ENCODE assay signal across 23 cellular contexts in the genomic region with DNA sequence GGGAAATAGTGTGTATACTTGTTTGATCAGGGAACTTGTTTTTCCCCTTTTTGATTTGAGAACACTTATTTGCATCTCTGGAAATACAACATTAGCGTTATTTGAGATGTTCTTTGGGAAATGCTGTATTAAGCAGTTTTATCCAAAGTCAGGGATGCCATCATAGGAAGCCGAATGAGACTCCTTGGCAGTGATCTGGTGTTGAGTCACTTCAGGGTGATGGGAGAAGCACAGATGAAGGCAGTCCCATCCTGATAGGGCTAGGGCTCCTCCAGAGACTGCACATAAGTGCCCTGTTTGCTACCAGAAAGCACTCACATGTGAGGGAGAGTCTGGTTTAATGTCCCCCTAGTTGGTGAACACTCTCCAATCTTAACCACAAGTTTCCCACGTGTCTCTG.
"Had no signal": no experiment of that assay in that cellular context is flagged by ENCODE, and none has a peak within 500 bp of the region (broad histone marks: within the 10 kb centered on the region; RNA-seq: fewer than 3 reads in every experiment).

No MANE protein-coding gene starts in this region.

- H3K4me2 ChIP-seq: KMS-11 had no signal

- H3K9ac ChIP-seq: KMS-11 had no signal

- H3K27ac ChIP-seq: KMS-11, SJCRH30 had no signal

- H3K27ac Mint-ChIP-seq: IgD-negative memory B cell had no signal

- H3K4me3 ChIP-seq: K562, SJCRH30 had no signal

- H3K4me1 Mint-ChIP-seq: IgD-negative memory B cell had no signal

- H3K4me3 Mint-ChIP-seq: IgD-negative memory B cell had no signal

- H3K4me1 ChIP-seq: SJCRH30 had no signal

- ATAC-seq: HepG2, K562, Panc1, Right ventricle myocardium inferior, SK-N-SH treated with all-trans-retinoic acid at 6 μM for 48 hours had no signal

- H3K27me3 ChIP-seq: SJCRH30 had no signal

- DNase-seq: Kasumi-1, MM.1S, NCI-H1092 treated with DMSO at 0.1 percent for 48 hours, NCI-H1417, NCI-H1436 treated with DMSO at 0.1 percent for 48 hours, NCI-H1694, NCI-H187 treated with DMSO at 0.1 percent for 48 hours, NCI-H2029 treated with DMSO at 0.1 percent for 48 hours, NCI-H2227 treated with DMSO at 0.1 percent for 48 hours, NCI-H510A, NCI-H524 treated with DMSO at 0.1 percent for 48 hours, NCI-H69, NCI-H774, SHP77 treated with DMSO at 0.1 percent for 48 hours, SJCRH30, T-helper 1 cell had no signal

- H3K36me3 ChIP-seq: SJCRH30 had no signal

- H3K36me3 Mint-ChIP-seq: IgD-negative memory B cell had no signal

- H3K27me3 Mint-ChIP-seq: IgD-negative memory B cell had no signal

- H3K9me3 ChIP-seq: SJCRH30 had no signal
